ENCODE assay signal across 15 cellular contexts in genomic region chr7:22419488-22419887, GRCh38.
"Had no signal": no experiment of that assay in that cellular context is flagged by ENCODE, and none has a peak within 500 bp of the region (broad histone marks: within the 10 kb centered on the region; RNA-seq: fewer than 3 reads in every experiment).

No MANE protein-coding gene starts in this region.

- H3K9me3 Mint-ChIP-seq: activated CD8-positive, alpha-beta T cell treated with anti-CD3 and anti-CD28 coated beads for 36 hours; naive thymus-derived CD8-positive, alpha-beta T cell; stimulated activated effector memory CD8-positive, alpha-beta T cell treated with anti-CD3 and anti-CD28 coated beads, Interleukin-12 subunit alpha, Interleukin-12 subunit beta, amount 100 ng/mL, for 72 hours had no signal

- H3K4me3 ChIP-seq: ascending aorta, mucosa of descending colon, right atrium auricular region, smooth muscle cell, thyroid gland, uterus had no signal

- H3K4me1 ChIP-seq: ascending aorta, foreskin keratinocyte, right atrium auricular region, thyroid gland, uterus had no signal

- H3K4me1 Mint-ChIP-seq: activated CD4-positive, alpha-beta T cell treated with anti-CD3 and anti-CD28 coated beads for 36 hours; stimulated activated effector memory CD8-positive, alpha-beta T cell treated with anti-CD3 and anti-CD28 coated beads, Interleukin-12 subunit alpha, Interleukin-12 subunit beta, amount 100 ng/mL, for 72 hours had no signal

- DNase-seq: activated CD4-positive, alpha-beta T cell treated with anti-CD3 and anti-CD28 coated beads for 36 hours; activated CD8-positive, alpha-beta memory T cell treated with anti-CD3 and anti-CD28 coated beads, Interleukin-2, amount 50 U/mL, for 4 hours; activated CD8-positive, alpha-beta T cell treated with anti-CD3 and anti-CD28 coated beads for 36 hours; activated naive CD4-positive, alpha-beta T cell; foreskin keratinocyte; head of caudate nucleus; mucosa of descending colon; naive thymus-derived CD8-positive, alpha-beta T cell; thyroid gland; uterus; WERI-Rb-1 had no signal

- H3K27me3 ChIP-seq: ascending aorta, foreskin keratinocyte, right atrium auricular region, thyroid gland, uterus had no signal

- H3K36me3 ChIP-seq: ascending aorta, right atrium auricular region, thyroid gland, uterus, WERI-Rb-1 had no signal

- H3K9me3 ChIP-seq: ascending aorta, mucosa of descending colon, right atrium auricular region, thyroid gland, uterus had no signal

- H3K27ac Mint-ChIP-seq: activated CD4-positive, alpha-beta T cell treated with anti-CD3 and anti-CD28 coated beads for 36 hours; activated CD8-positive, alpha-beta T cell treated with anti-CD3 and anti-CD28 coated beads for 36 hours; naive thymus-derived CD8-positive, alpha-beta T cell; stimulated activated effector memory CD8-positive, alpha-beta T cell treated with anti-CD3 and anti-CD28 coated beads, Interleukin-12 subunit alpha, Interleukin-12 subunit beta, amount 100 ng/mL, for 72 hours had no signal

- H3K27ac ChIP-seq: ascending aorta, foreskin keratinocyte, right atrium auricular region, thyroid gland, uterus, WERI-Rb-1 had no signal

- H3K36me3 Mint-ChIP-seq: naive thymus-derived CD8-positive, alpha-beta T cell; stimulated activated effector memory CD8-positive, alpha-beta T cell treated with anti-CD3 and anti-CD28 coated beads, Interleukin-12 subunit alpha, Interleukin-12 subunit beta, amount 100 ng/mL, for 72 hours had no signal

- H3K4me3 Mint-ChIP-seq: activated CD4-positive, alpha-beta T cell treated with anti-CD3 and anti-CD28 coated beads for 36 hours; activated CD8-positive, alpha-beta T cell treated with anti-CD3 and anti-CD28 coated beads for 36 hours; naive thymus-derived CD8-positive, alpha-beta T cell; stimulated activated effector memory CD8-positive, alpha-beta T cell treated with anti-CD3 and anti-CD28 coated beads, Interleukin-12 subunit alpha, Interleukin-12 subunit beta, amount 100 ng/mL, for 72 hours had no signal
